2 cellular contexts compared by ENCODE assay signal in genomic region chr1:94599090-94599813, GRCh38.
TF ChIP-seq lines count a peak whose summit lies in the region.

No MANE protein-coding gene starts in this region.

TF ChIP-seq in IMR-90, 13 proteins besides CTCF, POLR2A, EP300 and RAD21:
- TF ChIP-seq USF2 (IDR thresholded peaks at IDR 0.05; ENCODE audit: low read depth, low read length) = peak; percentile 42
- TF ChIP-seq SMC3 (IDR thresholded peaks at IDR 0.05; ENCODE audit: low read depth, low read length) = peak; percentile 55
- TF ChIP-seq ELK1 (IDR thresholded peaks at IDR 0.05; ENCODE audit: borderline replicate concordance, low read depth, low read length) = no peak

TF ChIP-seq in GM12878, 131 proteins besides CTCF, POLR2A, EP300 and RAD21:
- TF ChIP-seq IKZF2 (IDR thresholded peaks at IDR 0.05) (no peak), DPF2 (IDR thresholded peaks at IDR 0.05) (no peak), POLR2AphosphoS5 (IDR thresholded peaks at IDR 0.05; ENCODE audit: low read length) (no peak), YBX1 (IDR thresholded peaks at IDR 0.05) (no peak), SUZ12 (IDR thresholded peaks at IDR 0.05; ENCODE audit: unreplicated experiment) (no peak), BCL3 (IDR thresholded peaks at IDR 0.05; ENCODE audit: borderline replicate concordance, insufficient read depth, low read depth, low read length, poor library complexity, severe bottlenecking) (no peak), SIX5 (IDR thresholded peaks at IDR 0.05; ENCODE audit: low read depth, low read length, severe bottlenecking) (peak; percentile 25)
